8 cellular contexts compared by ENCODE assay signal in the genomic region with DNA sequence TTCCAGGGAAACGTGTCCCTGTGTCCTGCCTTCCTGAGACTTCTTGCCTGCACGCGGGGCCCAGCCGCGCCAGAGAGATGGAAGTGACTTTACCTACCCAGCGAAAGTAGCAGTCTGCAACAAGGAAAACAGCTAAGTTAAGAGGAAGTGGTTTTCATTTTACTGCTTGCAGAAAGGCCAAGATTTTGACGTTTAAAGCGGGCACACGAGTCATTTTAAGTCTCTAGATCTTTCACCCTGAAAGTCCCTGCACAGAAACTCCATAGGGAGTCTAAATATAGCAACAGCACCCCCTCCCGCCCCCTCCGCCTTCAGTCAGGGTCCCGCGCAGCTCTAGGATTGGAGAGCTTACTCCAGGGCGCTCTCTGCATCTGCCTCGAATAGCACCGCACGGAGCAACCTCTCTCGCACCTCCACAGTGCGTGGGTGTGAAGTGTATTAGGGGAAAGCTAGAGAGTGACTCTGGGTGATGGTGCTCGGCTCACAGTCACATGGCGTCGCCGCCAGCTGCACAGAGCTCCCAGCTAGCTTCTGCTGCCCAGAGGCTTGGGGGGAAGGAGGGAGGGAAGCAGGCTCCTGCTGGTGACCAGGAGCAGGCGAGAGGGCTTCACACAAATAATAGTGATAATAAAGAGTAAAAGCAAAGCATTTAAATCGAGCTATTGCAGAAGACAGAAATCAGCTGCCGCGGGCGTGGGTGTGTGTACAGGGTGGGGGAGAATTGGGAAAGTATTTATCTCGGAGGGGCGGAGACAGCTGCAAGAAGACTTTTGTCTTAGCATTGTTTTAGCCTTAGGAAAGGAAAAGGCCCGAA. TPM values are rescaled to one million over a fixed set of nuclear protein-coding genes. Genes with fewer than 3 reads are reported as not detected.
A peak's percentile ranks its signal among the peaks of the same experiment; 100 is the strongest.
DNase-seq lines count a peak whose midpoint lies in the region; ATAC-seq and TF ChIP-seq lines count a peak whose summit lies in the region.

No MANE protein-coding gene starts in this region.

- POLR2A ChIA-PET in AG04449 (lab: Yijun Ruan, JAX) = no interaction called here

- H3K36me3 ChIP-seq in skeletal muscle satellite cell (ENCODE audit: insufficient read depth, low read length) = no peaks in the 10 kb centered on the region

- peaks cover 61% of the 10 kb centered on the region for H3K4me1 Mint-ChIP-seq in activated naive CD8-positive, alpha-beta T cell (ENCODE audit: low read depth)

- CTCF ChIA-PET in AG04449 (lab: Yijun Ruan, JAX) = interaction anchor here (0.6 to 10.4 kb wide), 18 partner anchors 8 to 708 kb away, joined by 3 to 251 read pairs (median 4); no protein-coding TSS in a partner anchor

- peak overlapping the region; percentile 99 for H3K4me2 ChIP-seq in skeletal muscle satellite cell (ENCODE audit: low read length)

- no peaks in the 10 kb centered on the region for H3K27me3 Mint-ChIP-seq in activated naive CD8-positive, alpha-beta T cell

- H3K36me3 Mint-ChIP-seq in activated naive CD8-positive, alpha-beta T cell = peaks cover 2% of the 10 kb centered on the region

- peaks cover 24% of the 10 kb centered on the region for H3K4me1 ChIP-seq in skeletal muscle satellite cell (ENCODE audit: control insufficient read depth, insufficient read depth, low read length)

- peak overlapping the region; percentile 84 for H3K9ac ChIP-seq in skeletal muscle satellite cell (ENCODE audit: low read depth, low read length)

- peak overlapping the region; percentile 95 for H3K4me3 Mint-ChIP-seq in activated naive CD8-positive, alpha-beta T cell

- no peaks in the 10 kb centered on the region for H3K9me3 ChIP-seq in skeletal muscle satellite cell (replicated peaks; ENCODE audit: low read length)

- H3K27ac Mint-ChIP-seq in activated naive CD8-positive, alpha-beta T cell = peak overlapping the region; percentile 99

- no peak for TF ChIP-seq CTCF in AG04449 (IDR thresholded peaks at IDR 0.05; ENCODE audit: insufficient read depth, low read length, missing control alignments)

- H3K9me3 Mint-ChIP-seq in activated naive CD8-positive, alpha-beta T cell (ENCODE audit: low read depth) = no peaks in the 10 kb centered on the region

- peak overlapping the region; percentile 69 for H3K4me3 ChIP-seq in AG04449 (ENCODE audit: low read depth, low read length)
- peak overlapping the region; percentile 90 for H3K4me3 ChIP-seq in skeletal muscle satellite cell (ENCODE audit: low read length)

- ATAC-seq in GM18870 (IDR thresholded peaks at IDR 0.05; ENCODE audit: unreplicated experiment) (peak; percentile 62), HG03066 (IDR thresholded peaks at IDR 0.05; ENCODE audit: low read depth, unreplicated experiment) (peak; percentile 65), SK-N-SH treated with all-trans-retinoic acid at 6 μM for 48 hours (peak; percentile 2; the same call in 2 of the 3 replicates)

- H3K27me3 ChIP-seq in skeletal muscle satellite cell (ENCODE audit: control insufficient read depth, insufficient read depth, low read length) = no peaks in the 10 kb centered on the region

- DNase-seq in AG04449 (ENCODE audit: low read depth, low spot score) = no peak
- DNase-seq in hepatic stellate cell (ENCODE audit: low spot score) = peak; percentile 70
- no peak for DNase-seq in NCI-H1048 (lab: John Stamatoyannopoulos, UW)

TF ChIP-seq in SK-N-SH treated with all-trans-retinoic acid at 6 μM for 48 hours, 23 proteins besides CTCF, POLR2A, EP300 and RAD21 (continues in another document):
- TF ChIP-seq, protein P1, sequence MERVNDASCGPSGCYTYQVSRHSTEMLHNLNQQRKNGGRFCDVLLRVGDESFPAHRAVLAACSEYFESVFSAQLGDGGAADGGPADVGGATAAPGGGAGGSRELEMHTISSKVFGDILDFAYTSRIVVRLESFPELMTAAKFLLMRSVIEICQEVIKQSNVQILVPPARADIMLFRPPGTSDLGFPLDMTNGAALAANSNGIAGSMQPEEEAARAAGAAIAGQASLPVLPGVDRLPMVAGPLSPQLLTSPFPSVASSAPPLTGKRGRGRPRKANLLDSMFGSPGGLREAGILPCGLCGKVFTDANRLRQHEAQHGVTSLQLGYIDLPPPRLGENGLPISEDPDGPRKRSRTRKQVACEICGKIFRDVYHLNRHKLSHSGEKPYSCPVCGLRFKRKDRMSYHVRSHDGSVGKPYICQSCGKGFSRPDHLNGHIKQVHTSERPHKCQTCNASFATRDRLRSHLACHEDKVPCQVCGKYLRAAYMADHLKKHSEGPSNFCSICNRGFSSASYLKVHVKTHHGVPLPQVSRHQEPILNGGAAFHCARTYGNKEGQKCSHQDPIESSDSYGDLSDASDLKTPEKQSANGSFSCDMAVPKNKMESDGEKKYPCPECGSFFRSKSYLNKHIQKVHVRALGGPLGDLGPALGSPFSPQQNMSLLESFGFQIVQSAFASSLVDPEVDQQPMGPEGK (CRISPR knock-in tag; IDR thresholded peaks at IDR 0.05; ENCODE audit: borderline replicate concordance) = no peak
- no peak for TF ChIP-seq GLIS3 (CRISPR knock-in tag; IDR thresholded peaks at IDR 0.05)
- TF ChIP-seq, protein P2, sequence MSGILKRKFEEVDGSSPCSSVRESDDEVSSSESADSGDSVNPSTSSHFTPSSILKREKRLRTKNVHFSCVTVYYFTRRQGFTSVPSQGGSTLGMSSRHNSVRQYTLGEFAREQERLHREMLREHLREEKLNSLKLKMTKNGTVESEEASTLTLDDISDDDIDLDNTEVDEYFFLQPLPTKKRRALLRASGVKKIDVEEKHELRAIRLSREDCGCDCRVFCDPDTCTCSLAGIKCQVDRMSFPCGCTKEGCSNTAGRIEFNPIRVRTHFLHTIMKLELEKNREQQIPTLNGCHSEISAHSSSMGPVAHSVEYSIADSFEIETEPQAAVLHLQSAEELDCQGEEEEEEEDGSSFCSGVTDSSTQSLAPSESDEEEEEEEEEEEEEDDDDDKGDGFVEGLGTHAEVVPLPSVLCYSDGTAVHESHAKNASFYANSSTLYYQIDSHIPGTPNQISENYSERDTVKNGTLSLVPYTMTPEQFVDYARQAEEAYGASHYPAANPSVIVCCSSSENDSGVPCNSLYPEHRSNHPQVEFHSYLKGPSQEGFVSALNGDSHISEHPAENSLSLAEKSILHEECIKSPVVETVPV (CRISPR knock-in tag; IDR thresholded peaks at IDR 0.05) = no peak
- TF ChIP-seq SNAI2 (CRISPR knock-in tag; IDR thresholded peaks at IDR 0.05) = no peak
- no peak for TF ChIP-seq RARB (CRISPR knock-in tag; IDR thresholded peaks at IDR 0.05)
- no peak for TF ChIP-seq OSR1 (CRISPR knock-in tag; IDR thresholded peaks at IDR 0.05)
- no peak for TF ChIP-seq ZFP3 (CRISPR knock-in tag; IDR thresholded peaks at IDR 0.05)
- no peak for TF ChIP-seq BACH2 (CRISPR knock-in tag; IDR thresholded peaks at IDR 0.05; ENCODE audit: borderline replicate concordance)
- no peak for TF ChIP-seq ISL1 (CRISPR knock-in tag; IDR thresholded peaks at IDR 0.05)
- no peak for TF ChIP-seq TOX (CRISPR knock-in tag; IDR thresholded peaks at IDR 0.05; ENCODE audit: borderline replicate concordance)
- no peak for TF ChIP-seq ZNF565 (CRISPR knock-in tag; conservative IDR thresholded peaks at IDR 0.05; ENCODE audit: low read depth)
- no peak for TF ChIP-seq ESRRG (CRISPR knock-in tag; IDR thresholded peaks at IDR 0.05)
- TF ChIP-seq, protein P3, sequence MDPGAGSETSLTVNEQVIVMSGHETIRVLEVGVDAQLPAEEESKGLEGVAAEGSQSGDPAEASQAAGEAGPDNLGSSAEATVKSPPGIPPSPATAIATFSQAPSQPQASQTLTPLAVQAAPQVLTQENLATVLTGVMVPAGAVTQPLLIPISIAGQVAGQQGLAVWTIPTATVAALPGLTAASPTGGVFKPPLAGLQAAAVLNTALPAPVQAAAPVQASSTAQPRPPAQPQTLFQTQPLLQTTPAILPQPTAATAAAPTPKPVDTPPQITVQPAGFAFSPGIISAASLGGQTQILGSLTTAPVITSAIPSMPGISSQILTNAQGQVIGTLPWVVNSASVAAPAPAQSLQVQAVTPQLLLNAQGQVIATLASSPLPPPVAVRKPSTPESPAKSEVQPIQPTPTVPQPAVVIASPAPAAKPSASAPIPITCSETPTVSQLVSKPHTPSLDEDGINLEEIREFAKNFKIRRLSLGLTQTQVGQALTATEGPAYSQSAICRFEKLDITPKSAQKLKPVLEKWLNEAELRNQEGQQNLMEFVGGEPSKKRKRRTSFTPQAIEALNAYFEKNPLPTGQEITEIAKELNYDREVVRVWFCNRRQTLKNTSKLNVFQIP (CRISPR knock-in tag; IDR thresholded peaks at IDR 0.05; ENCODE audit: borderline replicate concordance, low read depth) = no peak
- TF ChIP-seq, protein P4, sequence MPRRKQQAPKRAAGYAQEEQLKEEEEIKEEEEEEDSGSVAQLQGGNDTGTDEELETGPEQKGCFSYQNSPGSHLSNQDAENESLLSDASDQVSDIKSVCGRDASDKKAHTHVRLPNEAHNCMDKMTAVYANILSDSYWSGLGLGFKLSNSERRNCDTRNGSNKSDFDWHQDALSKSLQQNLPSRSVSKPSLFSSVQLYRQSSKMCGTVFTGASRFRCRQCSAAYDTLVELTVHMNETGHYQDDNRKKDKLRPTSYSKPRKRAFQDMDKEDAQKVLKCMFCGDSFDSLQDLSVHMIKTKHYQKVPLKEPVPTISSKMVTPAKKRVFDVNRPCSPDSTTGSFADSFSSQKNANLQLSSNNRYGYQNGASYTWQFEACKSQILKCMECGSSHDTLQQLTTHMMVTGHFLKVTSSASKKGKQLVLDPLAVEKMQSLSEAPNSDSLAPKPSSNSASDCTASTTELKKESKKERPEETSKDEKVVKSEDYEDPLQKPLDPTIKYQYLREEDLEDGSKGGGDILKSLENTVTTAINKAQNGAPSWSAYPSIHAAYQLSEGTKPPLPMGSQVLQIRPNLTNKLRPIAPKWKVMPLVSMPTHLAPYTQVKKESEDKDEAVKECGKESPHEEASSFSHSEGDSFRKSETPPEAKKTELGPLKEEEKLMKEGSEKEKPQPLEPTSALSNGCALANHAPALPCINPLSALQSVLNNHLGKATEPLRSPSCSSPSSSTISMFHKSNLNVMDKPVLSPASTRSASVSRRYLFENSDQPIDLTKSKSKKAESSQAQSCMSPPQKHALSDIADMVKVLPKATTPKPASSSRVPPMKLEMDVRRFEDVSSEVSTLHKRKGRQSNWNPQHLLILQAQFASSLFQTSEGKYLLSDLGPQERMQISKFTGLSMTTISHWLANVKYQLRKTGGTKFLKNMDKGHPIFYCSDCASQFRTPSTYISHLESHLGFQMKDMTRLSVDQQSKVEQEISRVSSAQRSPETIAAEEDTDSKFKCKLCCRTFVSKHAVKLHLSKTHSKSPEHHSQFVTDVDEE (CRISPR knock-in tag; IDR thresholded peaks at IDR 0.05) = no peak
- TF ChIP-seq ZNF8 (CRISPR knock-in tag; IDR thresholded peaks at IDR 0.05) = no peak
- TF ChIP-seq PPARA (CRISPR knock-in tag; IDR thresholded peaks at IDR 0.05; ENCODE audit: borderline replicate concordance) = no peak
- no peak for TF ChIP-seq CSDC2 (CRISPR knock-in tag; IDR thresholded peaks at IDR 0.05)

RNA-seq across cellular contexts. Expression of a gene that starts 1.8 kb away (rescaled TPM):
- total RNA-seq in skeletal muscle satellite cell (2012; rRNA removed) = 2.3 and 3.3 TPM in 2 replicates

Comparison
In these comparisons a context has a peak if more than half of its experiments do, and no peak if none do; other contexts are left out.
1. ATAC-seq: peak in every context shown above with its lines; median percentile 65 in HG03066; 62 in GM18870; 2 in SK-N-SH treated with all-trans-retinoic acid at 6 μM for 48 hours.